In the genomic region with DNA sequence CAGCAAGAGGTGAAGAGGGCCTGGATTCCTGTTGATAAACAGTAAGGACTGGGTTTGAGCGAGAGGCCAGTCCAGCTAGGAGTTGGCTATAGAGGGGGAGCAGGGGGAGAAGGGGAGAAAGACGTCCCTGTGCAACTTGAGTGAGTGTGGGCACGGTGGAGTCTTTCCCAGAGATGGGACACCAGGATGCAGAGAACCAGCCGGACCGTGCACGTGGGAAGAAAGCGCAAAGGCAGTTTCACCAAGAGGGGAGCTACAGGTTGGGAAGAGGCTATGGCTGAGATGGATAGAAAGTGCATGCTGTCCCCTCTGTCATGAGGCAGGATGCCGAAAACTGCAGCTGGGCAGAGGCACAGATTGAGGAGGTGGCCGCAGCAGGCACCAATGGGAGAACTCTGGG, we compare ENCODE assay signal across 1 cellular context.
TF ChIP-seq lines count a peak whose summit lies in the region.

No MANE protein-coding gene starts in this region.

TF ChIP-seq in HepG2, 621 proteins besides CTCF, POLR2A, EP300 and RAD21 (continued from another document):
- TF ChIP-seq, protein P1, sequence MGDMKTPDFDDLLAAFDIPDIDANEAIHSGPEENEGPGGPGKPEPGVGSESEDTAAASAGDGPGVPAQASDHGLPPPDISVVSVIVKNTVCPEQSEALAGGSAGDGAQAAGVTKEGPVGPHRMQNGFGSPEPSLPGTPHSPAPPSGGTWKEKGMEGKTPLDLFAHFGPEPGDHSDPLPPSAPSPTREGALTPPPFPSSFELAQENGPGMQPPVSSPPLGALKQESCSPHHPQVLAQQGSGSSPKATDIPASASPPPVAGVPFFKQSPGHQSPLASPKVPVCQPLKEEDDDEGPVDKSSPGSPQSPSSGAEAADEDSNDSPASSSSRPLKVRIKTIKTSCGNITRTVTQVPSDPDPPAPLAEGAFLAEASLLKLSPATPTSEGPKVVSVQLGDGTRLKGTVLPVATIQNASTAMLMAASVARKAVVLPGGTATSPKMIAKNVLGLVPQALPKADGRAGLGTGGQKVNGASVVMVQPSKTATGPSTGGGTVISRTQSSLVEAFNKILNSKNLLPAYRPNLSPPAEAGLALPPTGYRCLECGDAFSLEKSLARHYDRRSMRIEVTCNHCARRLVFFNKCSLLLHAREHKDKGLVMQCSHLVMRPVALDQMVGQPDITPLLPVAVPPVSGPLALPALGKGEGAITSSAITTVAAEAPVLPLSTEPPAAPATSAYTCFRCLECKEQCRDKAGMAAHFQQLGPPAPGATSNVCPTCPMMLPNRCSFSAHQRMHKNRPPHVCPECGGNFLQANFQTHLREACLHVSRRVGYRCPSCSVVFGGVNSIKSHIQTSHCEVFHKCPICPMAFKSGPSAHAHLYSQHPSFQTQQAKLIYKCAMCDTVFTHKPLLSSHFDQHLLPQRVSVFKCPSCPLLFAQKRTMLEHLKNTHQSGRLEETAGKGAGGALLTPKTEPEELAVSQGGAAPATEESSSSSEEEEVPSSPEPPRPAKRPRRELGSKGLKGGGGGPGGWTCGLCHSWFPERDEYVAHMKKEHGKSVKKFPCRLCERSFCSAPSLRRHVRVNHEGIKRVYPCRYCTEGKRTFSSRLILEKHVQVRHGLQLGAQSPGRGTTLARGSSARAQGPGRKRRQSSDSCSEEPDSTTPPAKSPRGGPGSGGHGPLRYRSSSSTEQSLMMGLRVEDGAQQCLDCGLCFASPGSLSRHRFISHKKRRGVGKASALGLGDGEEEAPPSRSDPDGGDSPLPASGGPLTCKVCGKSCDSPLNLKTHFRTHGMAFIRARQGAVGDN (CRISPR knock-in tag; IDR thresholded peaks at IDR 0.05) = peak; percentile 22
